Comparison of ENCODE assay signal across 2 cellular contexts in the genomic region with DNA sequence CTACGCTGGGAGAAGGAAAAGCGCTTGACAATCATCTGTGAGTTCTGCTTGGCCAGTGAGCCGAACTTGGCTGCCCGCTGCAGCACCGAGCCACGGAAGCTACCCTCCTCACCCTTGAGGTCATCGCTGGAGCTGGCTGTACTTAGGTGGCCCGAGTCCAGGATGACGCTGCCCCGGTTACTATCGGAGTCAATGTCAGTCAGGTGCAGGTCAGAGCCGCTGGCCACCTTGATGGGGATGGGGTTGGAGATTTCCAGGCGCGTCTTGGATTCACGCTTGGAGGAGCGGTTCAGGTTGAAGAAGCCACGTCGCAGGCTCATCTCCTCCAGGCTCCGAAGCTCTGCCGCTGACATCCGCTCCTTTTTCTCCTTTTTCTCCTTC.
TF ChIP-seq lines count a peak whose summit lies in the region.

No MANE protein-coding gene starts in this region.

TF ChIP-seq in IMR-90, 13 proteins besides CTCF, POLR2A, EP300 and RAD21:
- TF ChIP-seq MAFK (IDR thresholded peaks at IDR 0.05; ENCODE audit: low read depth, low read length) (no peak), SMC3 (IDR thresholded peaks at IDR 0.05; ENCODE audit: low read depth, low read length) (no peak), RCOR1 (IDR thresholded peaks at IDR 0.05; ENCODE audit: insufficient replicate concordance, low read length) (no peak), MAZ (IDR thresholded peaks at IDR 0.05; ENCODE audit: borderline replicate concordance, low read depth, low read length) (no peak), RFX5 (IDR thresholded peaks at IDR 0.05; ENCODE audit: low read depth, low read length) (no peak), BHLHE40 (IDR thresholded peaks at IDR 0.05; ENCODE audit: low read depth, low read length) (no peak), FOS (IDR thresholded peaks at IDR 0.05; ENCODE audit: low read depth, low read length) (no peak), CHD1 (IDR thresholded peaks at IDR 0.05; ENCODE audit: low read depth, low read length) (no peak), CEBPB (IDR thresholded peaks at IDR 0.05; ENCODE audit: low read depth, low read length) (no peak), MXI1 (IDR thresholded peaks at IDR 0.05; ENCODE audit: borderline replicate concordance, low read depth, low read length) (no peak), NFE2L2 (IDR thresholded peaks at IDR 0.05; ENCODE audit: low read depth, low read length) (no peak)
- TF ChIP-seq, protein P1, sequence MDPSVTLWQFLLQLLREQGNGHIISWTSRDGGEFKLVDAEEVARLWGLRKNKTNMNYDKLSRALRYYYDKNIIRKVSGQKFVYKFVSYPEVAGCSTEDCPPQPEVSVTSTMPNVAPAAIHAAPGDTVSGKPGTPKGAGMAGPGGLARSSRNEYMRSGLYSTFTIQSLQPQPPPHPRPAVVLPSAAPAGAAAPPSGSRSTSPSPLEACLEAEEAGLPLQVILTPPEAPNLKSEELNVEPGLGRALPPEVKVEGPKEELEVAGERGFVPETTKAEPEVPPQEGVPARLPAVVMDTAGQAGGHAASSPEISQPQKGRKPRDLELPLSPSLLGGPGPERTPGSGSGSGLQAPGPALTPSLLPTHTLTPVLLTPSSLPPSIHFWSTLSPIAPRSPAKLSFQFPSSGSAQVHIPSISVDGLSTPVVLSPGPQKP (IDR thresholded peaks at IDR 0.05; ENCODE audit: borderline replicate concordance, low read depth, low read length): no peak
- TF ChIP-seq, protein P2, sequence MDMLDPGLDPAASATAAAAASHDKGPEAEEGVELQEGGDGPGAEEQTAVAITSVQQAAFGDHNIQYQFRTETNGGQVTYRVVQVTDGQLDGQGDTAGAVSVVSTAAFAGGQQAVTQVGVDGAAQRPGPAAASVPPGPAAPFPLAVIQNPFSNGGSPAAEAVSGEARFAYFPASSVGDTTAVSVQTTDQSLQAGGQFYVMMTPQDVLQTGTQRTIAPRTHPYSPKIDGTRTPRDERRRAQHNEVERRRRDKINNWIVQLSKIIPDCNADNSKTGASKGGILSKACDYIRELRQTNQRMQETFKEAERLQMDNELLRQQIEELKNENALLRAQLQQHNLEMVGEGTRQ (IDR thresholded peaks at IDR 0.05; ENCODE audit: low read depth, low read length): no peak

TF ChIP-seq in endothelial cell of umbilical vein, 7 proteins besides CTCF, POLR2A, EP300 and RAD21:
- TF ChIP-seq JUN (IDR thresholded peaks at IDR 0.05; ENCODE audit: borderline replicate concordance, insufficient read depth, insufficient read length, low read depth): no peak
